Comparison of ENCODE assay signal across 29 cellular contexts in genomic region chr3:183909030-183909600, GRCh38.
"Had no signal": no experiment of that assay in that cellular context is flagged by ENCODE, and none has a peak within 500 bp of the region (broad histone marks: within the 10 kb centered on the region; RNA-seq: fewer than 3 reads in every experiment).

No MANE protein-coding gene starts in this region.

- H3K79me2 ChIP-seq: parathyroid adenoma had no signal

- ATAC-seq: natural killer cell; psoas muscle; right cardiac atrium; right lobe of liver; stimulated activated effector memory CD8-positive, alpha-beta T cell treated with anti-CD3 and anti-CD28 coated beads, Interleukin-12 subunit alpha, Interleukin-12 subunit beta, amount 100 ng/mL, for 72 hours; stimulated activated naive B cell treated with anti-CD40 and anti-IgM and Interleukin-4, amounts not matched to agents 10 μg/mL and 1 μg/mL and 100 μg/mL, for 72 hours had no signal

- H3K27me3 ChIP-seq: neural progenitor cell, ovary, right lobe of liver, sigmoid colon, thyroid gland, tibial nerve, upper lobe of left lung, vagina had no signal

- H3K27ac ChIP-seq: neural progenitor cell, neutrophil, ovary, parathyroid adenoma, psoas muscle, right lobe of liver, sigmoid colon, stomach, thoracic aorta, thyroid gland, tibial nerve, upper lobe of left lung, vagina had no signal

- DNase-seq: natural killer cell; nucleus accumbens; ovary; psoas muscle; right cardiac atrium; right lobe of liver; sigmoid colon; small intestine; stimulated activated CD4-positive, alpha-beta T cell treated with anti-CD3 and anti-CD28 coated beads, Interleukin-15, amount 100 ng/mL, for 24 hours; stimulated activated CD4-positive, alpha-beta T cell treated with anti-CD3 and anti-CD28 coated beads, Interleukin-2, amount 100 ng/mL, for 24 hours; stimulated activated CD4-positive, alpha-beta T cell treated with anti-CD3 and anti-CD28 coated beads, Interleukin-2, amount 100 ng/mL, for 48 hours; stimulated activated CD4-positive, alpha-beta T cell treated with anti-CD3 and anti-CD28 coated beads, Interleukin-4, amount 100 ng/mL, for 24 hours; stimulated activated naive B cell treated with anti-CD40 and anti-IgM and Interleukin-4, amounts not matched to agents 10 μg/mL and 1 μg/mL and 100 μg/mL, for 72 hours; stimulated activated naive CD4-positive, alpha-beta T cell treated with Interleukin-2 at 50 U/mL for 16 hours; stomach; thyroid gland; trophoblast cell had no signal

- H3K4me3 Mint-ChIP-seq: natural killer cell; nephron; neural progenitor cell; stimulated activated effector memory CD8-positive, alpha-beta T cell treated with anti-CD3 and anti-CD28 coated beads, Interleukin-12 subunit alpha, Interleukin-12 subunit beta, amount 100 ng/mL, for 72 hours; stimulated activated naive B cell treated with anti-CD40 and anti-IgM and Interleukin-4, amounts not matched to agents 10 μg/mL and 1 μg/mL and 100 μg/mL, for 72 hours; stimulated activated naive CD8-positive, alpha-beta T cell treated with anti-CD3 and anti-CD28 coated beads, Interleukin-15, Interleukin-2, amounts not matched to agents 100 ng/mL and 50 ng/mL, for 24 hours had no signal

- H3K4me1 Mint-ChIP-seq: natural killer cell; nephron; stimulated activated effector memory CD8-positive, alpha-beta T cell treated with anti-CD3 and anti-CD28 coated beads, Interleukin-12 subunit alpha, Interleukin-12 subunit beta, amount 100 ng/mL, for 72 hours; stimulated activated naive B cell treated with anti-CD40 and anti-IgM and Interleukin-4, amounts not matched to agents 10 μg/mL and 1 μg/mL and 100 μg/mL, for 72 hours had no signal

- FAIRE-seq: small intestine, urothelium cell line had no signal

- H3K4me1 ChIP-seq: neural progenitor cell, parathyroid adenoma, psoas muscle, right lobe of liver, sigmoid colon, thyroid gland, tibial nerve, upper lobe of left lung, vagina had no signal

- H3K27ac Mint-ChIP-seq: natural killer cell; nephron; neural progenitor cell; progenitor cell of endocrine pancreas; stimulated activated effector memory CD8-positive, alpha-beta T cell treated with anti-CD3 and anti-CD28 coated beads, Interleukin-12 subunit alpha, Interleukin-12 subunit beta, amount 100 ng/mL, for 72 hours; stimulated activated naive B cell treated with anti-CD40 and anti-IgM and Interleukin-4, amounts not matched to agents 10 μg/mL and 1 μg/mL and 100 μg/mL, for 72 hours; stimulated activated naive CD8-positive, alpha-beta T cell treated with anti-CD3 and anti-CD28 coated beads, Interleukin-15, Interleukin-2, amounts not matched to agents 100 ng/mL and 50 ng/mL, for 24 hours had no signal

- H3K36me3 Mint-ChIP-seq: natural killer cell; neural progenitor cell; stimulated activated effector memory CD8-positive, alpha-beta T cell treated with anti-CD3 and anti-CD28 coated beads, Interleukin-12 subunit alpha, Interleukin-12 subunit beta, amount 100 ng/mL, for 72 hours; stimulated activated naive B cell treated with anti-CD40 and anti-IgM and Interleukin-4, amounts not matched to agents 10 μg/mL and 1 μg/mL and 100 μg/mL, for 72 hours had no signal

- H3K9me3 ChIP-seq: neutrophil, ovary, psoas muscle, right lobe of liver, sigmoid colon, stomach, thoracic aorta, thyroid gland, tibial nerve, upper lobe of left lung, vagina had no signal

- H3K4me2 ChIP-seq: neural progenitor cell had no signal

- H3K27me3 Mint-ChIP-seq: stimulated activated naive CD8-positive, alpha-beta T cell treated with anti-CD3 and anti-CD28 coated beads, Interleukin-15, Interleukin-2, amounts not matched to agents 100 ng/mL and 50 ng/mL, for 24 hours had no signal

- H2AFZ ChIP-seq: neural progenitor cell, parathyroid adenoma had no signal

- H3K9ac ChIP-seq: neural progenitor cell, parathyroid adenoma had no signal

- H3K9me3 Mint-ChIP-seq: natural killer cell; nephron; neural progenitor cell; stimulated activated effector memory CD8-positive, alpha-beta T cell treated with anti-CD3 and anti-CD28 coated beads, Interleukin-12 subunit alpha, Interleukin-12 subunit beta, amount 100 ng/mL, for 72 hours; stimulated activated naive B cell treated with anti-CD40 and anti-IgM and Interleukin-4, amounts not matched to agents 10 μg/mL and 1 μg/mL and 100 μg/mL, for 72 hours; stimulated activated naive CD8-positive, alpha-beta T cell treated with anti-CD3 and anti-CD28 coated beads, Interleukin-15, Interleukin-2, amounts not matched to agents 100 ng/mL and 50 ng/mL, for 24 hours had no signal

- H3K36me3 ChIP-seq: neural progenitor cell, neutrophil, ovary, right lobe of liver, sigmoid colon, stomach, thoracic aorta, thyroid gland, tibial nerve, upper lobe of left lung, vagina had no signal

- H3K4me3 ChIP-seq: neural progenitor cell, ovary, psoas muscle, right lobe of liver, sigmoid colon, stomach, thoracic aorta, thyroid gland, tibial nerve, upper lobe of left lung, vagina had no signal
